ENCODE assay signal across 1 cellular context in genomic region chr22:37160037-37160436, GRCh38.
TF ChIP-seq lines count a peak whose summit lies in the region.

No MANE protein-coding gene starts in this region.

TF ChIP-seq in GM23338, 12 proteins besides CTCF, POLR2A, EP300 and RAD21:
- TF ChIP-seq ZNF462 (CRISPR knock-in tag; IDR thresholded peaks at IDR 0.05) (no peak), EZH2 (IDR thresholded peaks at IDR 0.05; ENCODE audit: low read depth, unreplicated experiment) (no peak), CREB1 (CRISPR knock-in tag; IDR thresholded peaks at IDR 0.05; ENCODE audit: low read depth) (no peak), POLR2AphosphoS5 (IDR thresholded peaks at IDR 0.05; ENCODE audit: low read depth) (no peak)
